5 cellular contexts compared by ENCODE assay signal in genomic region chr1:120878206-120878605, GRCh38. TPM values are rescaled to one million over a fixed set of nuclear protein-coding genes. Genes with fewer than 3 reads are reported as not detected.
"Had no signal": no experiment of that assay in that cellular context is flagged by ENCODE, and none has a peak within 500 bp of the region (broad histone marks: within the 10 kb centered on the region; RNA-seq: fewer than 3 reads in every experiment).

No MANE protein-coding gene starts in this region.

RNA-seq across cellular contexts. Expression of gene PPIAL4A, which starts 11.4 kb away (rescaled TPM):
- total RNA-seq: HepG2, HT-29, HT1080, IMR-90 had no signal
- polyA plus RNA-seq: HepG2, IgD-negative memory B cell, IMR-90 had no signal
